ENCODE assay signal across 9 cellular contexts in genomic region chr10:73965890-73966768, GRCh38. TPM values are rescaled to one million over a fixed set of nuclear protein-coding genes. Genes with fewer than 3 reads are reported as not detected.
DNase-seq lines count a peak whose midpoint lies in the region; ATAC-seq and TF ChIP-seq lines count a peak whose summit lies in the region.
"Had no signal": no experiment of that assay in that cellular context is flagged by ENCODE, and none has a peak within 500 bp of the region (broad histone marks: within the 10 kb centered on the region; RNA-seq: fewer than 3 reads in every experiment).

No MANE protein-coding gene starts in this region.

- H3K27me3 ChIP-seq in breast epithelium: no peaks in the 10 kb centered on the region
- H3K27me3 ChIP-seq in skeletal muscle tissue (ENCODE audit: control insufficient read depth in 3 of 3, insufficient read depth in 3 of 3, low read length in 3 of 3): no peaks in the 10 kb centered on the region

- no peak for TF ChIP-seq POLR2A in breast epithelium (IDR thresholded peaks at IDR 0.05)

- H3K36me3 ChIP-seq in breast epithelium (no peaks in the 10 kb centered on the region), skeletal muscle tissue (ENCODE audit: control insufficient read depth in 3 of 3, insufficient read depth in 3 of 3, low read length in 3 of 3) (no peaks in the 10 kb centered on the region)

- no peak for TF ChIP-seq CTCF in breast epithelium (IDR thresholded peaks at IDR 0.05)

- no peaks in the 10 kb centered on the region for H3K9me3 Mint-ChIP-seq in T-cell

- H3K27me3 Mint-ChIP-seq in T-cell (no peaks in the 10 kb centered on the region), T-helper 17 cell (no peaks in the 10 kb centered on the region)
- H3K27me3 Mint-ChIP-seq: activated naive CD8-positive, alpha-beta T cell had no signal

- peaks cover 8 to 11% (median 11%) of the 10 kb centered on the region in 3 donors for H3K4me1 Mint-ChIP-seq in T-cell
- peaks cover 13% of the 10 kb centered on the region for H3K4me1 Mint-ChIP-seq in T-helper 17 cell

- intact Hi-C loops in breast epithelium (cut with DNase I; ENCODE audit: low total_unique reads): no loop called here

- no peaks in the 10 kb centered on the region for H3K9me3 ChIP-seq in breast epithelium
- H3K9me3 ChIP-seq in skeletal muscle tissue (ENCODE audit: control insufficient read depth in 3 of 3, low read length in 3 of 3): no peaks in the 10 kb centered on the region
- no peaks in the 10 kb centered on the region for H3K9me3 ChIP-seq in T-helper 17 cell (ENCODE audit: control insufficient read depth, low read length, poor library complexity, severe bottlenecking)

- no peak overlapping the region for H3K4me3 Mint-ChIP-seq in T-cell
- H3K4me3 Mint-ChIP-seq in T-helper 17 cell: no peak overlapping the region
- H3K4me3 Mint-ChIP-seq: activated naive CD8-positive, alpha-beta T cell had no signal

- H3K27ac Mint-ChIP-seq in T-cell (no peak overlapping the region), T-helper 17 cell (no peak overlapping the region)
- H3K27ac Mint-ChIP-seq: activated naive CD8-positive, alpha-beta T cell had no signal

- POLR2A ChIA-PET in T-cell (lab: Charles Lee): interaction anchor here in 1 of 2 donors (0.6 kb wide), 1 partner anchor 63 kb away, joined by 4 read pairs; no protein-coding TSS in a partner anchor

- peak overlapping the region; percentile 90 to 91 for H3K27ac ChIP-seq in breast epithelium
- peak overlapping the region; percentile 85 for H3K27ac ChIP-seq in skeletal muscle tissue (ENCODE audit: low read depth, low read length)

- no peaks in the 10 kb centered on the region for H3K4me1 ChIP-seq in breast epithelium
- H3K4me1 ChIP-seq in skeletal muscle tissue (ENCODE audit: control insufficient read depth in 3 of 3, insufficient read depth in 3 of 3, low read length in 3 of 3): peaks cover 9 to 23% (median 18%) of the 10 kb centered on the region in 3 donors

- peak overlapping the region; percentile 18 to 48 (median 18) for H3K4me3 ChIP-seq in breast epithelium
- peak overlapping the region; percentile 45 to 58 (median 48) for H3K4me3 ChIP-seq in skeletal muscle tissue (ENCODE audit: low read length in 3 of 3)

- no peaks in the 10 kb centered on the region for H3K36me3 Mint-ChIP-seq in T-cell
- H3K36me3 Mint-ChIP-seq in T-helper 17 cell (ENCODE audit: low read depth): no peaks in the 10 kb centered on the region
- H3K36me3 Mint-ChIP-seq: activated naive CD8-positive, alpha-beta T cell had no signal

- CTCF ChIA-PET in T-cell (lab: Charles Lee): no interaction called here

- H3K9ac ChIP-seq in skeletal muscle tissue (ENCODE audit: low read depth in 1 of 3, low read length in 3 of 3): peak overlapping the region; percentile 39 to 77 (median 63)

- peak; percentile 95 for DNase-seq in AG08395 (ENCODE audit: low spot score)
- peak; percentile 84 for DNase-seq in NCI-H146 (lab: John Stamatoyannopoulos, UW)
- DNase-seq in breast epithelium (ENCODE audit: low spot score in 2 of 2): peak; percentile 69 to 88
- peak; percentile 86 for DNase-seq in iPS-NIHi7 (ENCODE audit: extremely low spot score)
- no peak for DNase-seq in T-cell
- no peak for DNase-seq in T-helper 17 cell

- ATAC-seq in HG03342 (IDR thresholded peaks at IDR 0.05; ENCODE audit: unreplicated experiment): no peak
- ATAC-seq in T-cell (replicated peaks in 1 of 4): no peak
- ATAC-seq in T-helper 17 cell: no peak

RNA-seq across cellular contexts. Expression of gene VCL, which starts 31.8 kb away (rescaled TPM):
- total RNA-seq in breast epithelium (10 to 100 TPM; 73.1 to 95.0 (median 77.6) TPM), skeletal muscle tissue (83.0 TPM), T-cell (10 to 100 TPM; 22.6 to 48.7 (median 27.0) TPM), T-helper 17 cell (100 to 1,000 TPM in 1 of 2 donors, 10 to 100 TPM in 1; 79.1 to 245 TPM)

RNA-seq across cellular contexts. Expression of gene PLAU, which starts 55.2 kb away (rescaled TPM):
- 10 to 100 TPM in 1 of 3 donors, 1 to 10 TPM in 2; 4.2 to 11.0 (median 5.2) TPM for total RNA-seq in breast epithelium
- 21.4 TPM for total RNA-seq in skeletal muscle tissue
- total RNA-seq in T-cell: 1 to 10 TPM in 2 of 5 donors, under 1 TPM in 1, not detected in 2; 0.63 to 1.1 (median 1.1) TPM
- under 1 TPM in 1 of 2 donors, not detected in 1; 0.42 TPM for total RNA-seq in T-helper 17 cell

Comparison
In these comparisons a context has a peak if more than half of its experiments do, and no peak if none do; other contexts are left out.
1. DNase-seq: peak in AG08395 (single experiment), NCI-H146 (single experiment), breast epithelium (2 of 2) and iPS-NIHi7 (single experiment); none in T-cell (0 of 34) and T-helper 17 cell (0 of 3).